ENCODE assay signal across 10 cellular contexts in the genomic region with DNA sequence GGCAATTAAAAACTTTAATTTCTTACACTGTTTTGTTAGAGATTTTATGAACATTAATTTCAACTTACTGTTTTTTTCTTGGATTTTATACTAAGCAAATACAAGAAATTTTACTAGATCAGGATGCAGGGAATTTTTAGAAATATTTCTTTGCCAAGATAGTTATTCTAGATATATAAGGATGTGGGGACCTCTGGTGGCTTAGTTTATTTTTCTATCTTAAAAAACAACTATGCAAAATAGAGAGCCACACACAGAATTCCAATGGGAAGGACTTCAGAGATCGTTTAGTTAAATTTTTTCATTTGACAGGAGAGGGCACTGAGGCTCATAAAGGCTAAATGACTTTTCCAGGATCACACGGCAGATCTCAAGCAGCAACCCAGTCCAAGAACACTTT. TPM values are rescaled to one million over a fixed set of nuclear protein-coding genes. Genes with fewer than 3 reads are reported as not detected.
A peak's percentile ranks its signal among the peaks of the same experiment; 100 is the strongest.
DNase-seq lines count a peak whose midpoint lies in the region; ATAC-seq and TF ChIP-seq lines count a peak whose summit lies in the region.
"Had no signal": no experiment of that assay in that cellular context is flagged by ENCODE, and none has a peak within 500 bp of the region (broad histone marks: within the 10 kb centered on the region; RNA-seq: fewer than 3 reads in every experiment).

No MANE protein-coding gene starts in this region.

- WGBS in heart right ventricle, 2 donors = 25 to 32% methylated on average over 2 of the region's 2 CpGs

- DNase-seq in HT-29 (ENCODE audit: low spot score) = peak; percentile 64
- peak; percentile 26 for DNase-seq in SW480 (ENCODE audit: low spot score)
- DNase-seq in heart right ventricle = no peak
- DNase-seq in superior temporal gyrus (ENCODE audit: extremely low spot score) = peak; percentile 89
- DNase-seq in substantia nigra (lab: John Stamatoyannopoulos, UW) = no peak
- DNase-seq in activated CD4-positive, alpha-beta T cell treated with anti-CD3 and anti-CD28 coated beads for 48 hours = no peak
- DNase-seq in NCI-H1436 treated with DMSO at 0.1 percent for 48 hours (lab: John Stamatoyannopoulos, UW) = no peak
- DNase-seq: activated T-cell treated with anti-CD3 and anti-CD28 coated beads, Interleukin-2, amount 50 U/mL, for 72 hours; NCI-H2081 had no signal

- no peak overlapping the region for H3K4me3 ChIP-seq in heart right ventricle

- intact Hi-C loops in heart right ventricle (cut with DNase I) = loop anchor here (1.0 to 10.0 kb wide), 10 partner anchors 46 to 161 kb away; no protein-coding TSS in a partner anchor

- TF ChIP-seq CTCF in heart right ventricle (IDR thresholded peaks at IDR 0.05) = peak; percentile 18 to 69 (median 41)

- peaks cover 0 to 42% (median 0%) of the 10 kb centered on the region in 9 donors for H3K4me1 ChIP-seq in heart right ventricle

- H3K36me3 ChIP-seq in heart right ventricle = peaks cover 0 to 29% (median 0%) of the 10 kb centered on the region in 9 donors

- H3K27me3 ChIP-seq in heart right ventricle = no peaks in the 10 kb centered on the region

- no peak overlapping the region for H3K27ac ChIP-seq in heart right ventricle
- H3K27ac ChIP-seq in substantia nigra (ENCODE audit: low read depth, low read length, poor library complexity, severe bottlenecking) = no peak overlapping the region

- ATAC-seq in heart right ventricle (peak in 4 of 8 donors; percentile 31 to 75 (median 39)), GM18867 (IDR thresholded peaks at IDR 0.05; ENCODE audit: unreplicated experiment) (no peak)

- no peaks in the 10 kb centered on the region for H3K9me3 ChIP-seq in heart right ventricle

RNA-seq across cellular contexts. Expression of gene CAPNS2, which starts 23.0 kb away (rescaled TPM):
- 0.08 and 0.23 TPM in 2 replicates for total RNA-seq in HT-29 (2014; rRNA removed; shearing (Covaris generic))
- total RNA-seq in heart right ventricle = under 1 TPM in 4 of 10 donors, not detected in 6; 0.38 to 0.45 (median 0.40) TPM
- under 1 TPM in 1 of 2 donors, not detected in 1; 0.06 TPM for polyA plus RNA-seq in heart right ventricle
- total RNA-seq: activated T-cell treated with anti-CD3 and anti-CD28 coated beads, Interleukin-2, amount 50 U/mL, for 72 hours had no signal

RNA-seq across cellular contexts. Expression of gene LPCAT2, which starts 34.6 kb away (rescaled TPM):
- 18.0 and 18.1 TPM in 2 replicates for total RNA-seq in HT-29 (2014; rRNA removed; shearing (Covaris generic))
- 10 to 100 TPM in 1 of 10 donors, 1 to 10 TPM in 9; 4.7 to 10.9 (median 7.0) TPM for total RNA-seq in heart right ventricle
- polyA plus RNA-seq in heart right ventricle = 1 to 10 TPM; 4.0 to 8.1 TPM

Comparison
In these comparisons a context has a peak if more than half of its experiments do, and no peak if none do; other contexts are left out.
1. DNase-seq: peak in HT-29 (single experiment), SW480 (single experiment) and superior temporal gyrus (single experiment); none in heart right ventricle (0 of 2), substantia nigra (0 of 49), activated CD4-positive, alpha-beta T cell treated with anti-CD3 and anti-CD28 coated beads for 48 hours (single experiment) and NCI-H1436 treated with DMSO at 0.1 percent for 48 hours (single experiment).